Comparison of ENCODE assay signal across 1 cellular context in the genomic region with DNA sequence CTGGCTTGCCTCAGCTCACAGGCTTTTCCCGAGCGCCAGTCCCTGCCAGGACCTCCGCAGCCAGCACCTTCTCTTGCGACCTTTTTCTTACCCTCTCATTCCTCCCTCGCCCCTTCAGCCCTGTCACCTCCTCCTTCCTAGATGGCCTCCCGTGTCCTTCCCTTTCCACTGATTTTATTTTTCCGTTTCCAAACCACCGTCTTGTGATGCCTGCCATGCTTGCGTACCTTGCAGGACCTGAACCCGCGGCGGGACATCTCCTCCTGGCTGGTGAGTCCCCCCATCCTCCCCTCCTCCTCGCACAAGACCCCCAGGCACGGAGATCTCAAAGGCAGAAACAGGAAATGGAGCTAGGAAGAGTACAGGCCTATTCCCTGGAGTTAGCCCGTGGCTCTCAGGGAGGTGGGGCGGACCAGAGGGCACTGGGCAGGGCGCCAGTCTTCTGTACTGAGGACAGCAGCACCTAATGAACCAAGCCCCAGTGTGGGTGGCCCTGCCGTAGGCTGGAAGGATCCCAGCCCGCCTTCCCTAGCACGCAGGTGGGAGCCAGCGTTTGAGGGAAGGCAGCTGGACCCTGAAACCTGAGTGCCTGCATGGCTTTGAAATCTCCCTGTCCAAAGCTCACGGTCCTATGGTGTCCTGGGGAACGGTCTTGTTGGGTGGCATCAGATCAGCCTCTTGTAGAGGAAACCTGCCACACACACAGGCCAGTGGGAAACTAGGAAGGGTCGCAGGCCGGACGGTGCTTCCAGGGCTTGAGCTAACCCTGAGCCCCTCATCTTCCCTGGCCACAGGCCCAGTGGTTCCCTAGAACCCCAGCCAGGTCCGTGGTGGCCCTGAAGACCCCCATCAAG.
TF ChIP-seq lines count a peak whose summit lies in the region.

No MANE protein-coding gene starts in this region.

TF ChIP-seq in HepG2, 621 proteins besides CTCF, POLR2A, EP300 and RAD21 (continued from another document and continues in another):
- TF ChIP-seq ATF4 (CRISPR knock-in tag; IDR thresholded peaks at IDR 0.05) (no peak), MBNL3 (CRISPR knock-in tag; conservative IDR thresholded peaks at IDR 0.05) (no peak), SMARCC2 (IDR thresholded peaks at IDR 0.05) (no peak), ZNF331 (CRISPR knock-in tag; IDR thresholded peaks at IDR 0.05) (peak; percentile 70), ZNF496 (CRISPR knock-in tag; IDR thresholded peaks at IDR 0.05; ENCODE audit: insufficient replicate concordance) (no peak), JUN (CRISPR knock-in tag; IDR thresholded peaks at IDR 0.05) (no peak), RFXAP (CRISPR knock-in tag; IDR thresholded peaks at IDR 0.05; ENCODE audit: borderline replicate concordance) (0 out of 2 replicates have a peak, but pooled peaks have one; percentile 19), ZMYM2 (CRISPR knock-in tag; IDR thresholded peaks at IDR 0.05) (no peak), USF2 (IDR thresholded peaks at IDR 0.05; ENCODE audit: low read depth, low read length) (no peak), USF2 (CRISPR knock-in tag; IDR thresholded peaks at IDR 0.05; ENCODE audit: borderline replicate concordance) (no peak; the same call in 1 of the 2 replicates), ZNF670 (CRISPR knock-in tag; IDR thresholded peaks at IDR 0.05; ENCODE audit: borderline replicate concordance) (no peak), PBX2 (CRISPR knock-in tag; IDR thresholded peaks at IDR 0.05) (no peak), RFX1 (IDR thresholded peaks at IDR 0.05) (no peak), FOSL1 (CRISPR knock-in tag; IDR thresholded peaks at IDR 0.05; ENCODE audit: borderline replicate concordance) (no peak), GRHL1 (CRISPR knock-in tag; conservative IDR thresholded peaks at IDR 0.05) (no peak), SMYD3 (CRISPR knock-in tag; IDR thresholded peaks at IDR 0.05) (0 out of 2 replicates have a peak, but pooled peaks have one; percentile 78), E2F5 (CRISPR knock-in tag; conservative IDR thresholded peaks at IDR 0.05) (no peak), ETV5 (CRISPR knock-in tag; IDR thresholded peaks at IDR 0.05; ENCODE audit: borderline replicate concordance) (peak; percentile 63; the same call in 1 of the 2 replicates), PATZ1 (CRISPR knock-in tag; IDR thresholded peaks at IDR 0.05) (peak; percentile 67), GLI4 (CRISPR knock-in tag; IDR thresholded peaks at IDR 0.05; ENCODE audit: borderline replicate concordance) (peak; percentile 46; the same call in 1 of the 2 replicates), BRD4 (CRISPR knock-in tag; IDR thresholded peaks at IDR 0.05) (peak; percentile 75), ZFP82 (CRISPR knock-in tag; IDR thresholded peaks at IDR 0.05; ENCODE audit: borderline replicate concordance) (no peak), SRSF1 (optimal IDR thresholded peaks at IDR 0.05; ENCODE audit: low read depth, low read length) (peak; percentile 93), ZNF850 (CRISPR knock-in tag; conservative IDR thresholded peaks at IDR 0.05) (no peak), NR2F2 (IDR thresholded peaks at IDR 0.05; ENCODE audit: borderline replicate concordance, low read depth) (peak; percentile 20; the same call in 1 of the 2 replicates), TEF (CRISPR knock-in tag; IDR thresholded peaks at IDR 0.05) (no peak), ISL2 (CRISPR knock-in tag; IDR thresholded peaks at IDR 0.05) (no peak; the same call in none of the 2 replicates)
- TF ChIP-seq, protein P1, sequence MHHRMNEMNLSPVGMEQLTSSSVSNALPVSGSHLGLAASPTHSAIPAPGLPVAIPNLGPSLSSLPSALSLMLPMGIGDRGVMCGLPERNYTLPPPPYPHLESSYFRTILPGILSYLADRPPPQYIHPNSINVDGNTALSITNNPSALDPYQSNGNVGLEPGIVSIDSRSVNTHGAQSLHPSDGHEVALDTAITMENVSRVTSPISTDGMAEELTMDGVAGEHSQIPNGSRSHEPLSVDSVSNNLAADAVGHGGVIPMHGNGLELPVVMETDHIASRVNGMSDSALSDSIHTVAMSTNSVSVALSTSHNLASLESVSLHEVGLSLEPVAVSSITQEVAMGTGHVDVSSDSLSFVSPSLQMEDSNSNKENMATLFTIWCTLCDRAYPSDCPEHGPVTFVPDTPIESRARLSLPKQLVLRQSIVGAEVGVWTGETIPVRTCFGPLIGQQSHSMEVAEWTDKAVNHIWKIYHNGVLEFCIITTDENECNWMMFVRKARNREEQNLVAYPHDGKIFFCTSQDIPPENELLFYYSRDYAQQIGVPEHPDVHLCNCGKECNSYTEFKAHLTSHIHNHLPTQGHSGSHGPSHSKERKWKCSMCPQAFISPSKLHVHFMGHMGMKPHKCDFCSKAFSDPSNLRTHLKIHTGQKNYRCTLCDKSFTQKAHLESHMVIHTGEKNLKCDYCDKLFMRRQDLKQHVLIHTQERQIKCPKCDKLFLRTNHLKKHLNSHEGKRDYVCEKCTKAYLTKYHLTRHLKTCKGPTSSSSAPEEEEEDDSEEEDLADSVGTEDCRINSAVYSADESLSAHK (CRISPR knock-in tag; IDR thresholded peaks at IDR 0.05; ENCODE audit: borderline replicate concordance): no peak
- TF ChIP-seq, protein P2, sequence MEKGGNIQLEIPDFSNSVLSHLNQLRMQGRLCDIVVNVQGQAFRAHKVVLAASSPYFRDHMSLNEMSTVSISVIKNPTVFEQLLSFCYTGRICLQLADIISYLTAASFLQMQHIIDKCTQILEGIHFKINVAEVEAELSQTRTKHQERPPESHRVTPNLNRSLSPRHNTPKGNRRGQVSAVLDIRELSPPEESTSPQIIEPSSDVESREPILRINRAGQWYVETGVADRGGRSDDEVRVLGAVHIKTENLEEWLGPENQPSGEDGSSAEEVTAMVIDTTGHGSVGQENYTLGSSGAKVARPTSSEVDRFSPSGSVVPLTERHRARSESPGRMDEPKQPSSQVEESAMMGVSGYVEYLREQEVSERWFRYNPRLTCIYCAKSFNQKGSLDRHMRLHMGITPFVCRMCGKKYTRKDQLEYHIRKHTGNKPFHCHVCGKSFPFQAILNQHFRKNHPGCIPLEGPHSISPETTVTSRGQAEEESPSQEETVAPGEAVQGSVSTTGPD (CRISPR knock-in tag; IDR thresholded peaks at IDR 0.05): no peak
- TF ChIP-seq, protein P3, sequence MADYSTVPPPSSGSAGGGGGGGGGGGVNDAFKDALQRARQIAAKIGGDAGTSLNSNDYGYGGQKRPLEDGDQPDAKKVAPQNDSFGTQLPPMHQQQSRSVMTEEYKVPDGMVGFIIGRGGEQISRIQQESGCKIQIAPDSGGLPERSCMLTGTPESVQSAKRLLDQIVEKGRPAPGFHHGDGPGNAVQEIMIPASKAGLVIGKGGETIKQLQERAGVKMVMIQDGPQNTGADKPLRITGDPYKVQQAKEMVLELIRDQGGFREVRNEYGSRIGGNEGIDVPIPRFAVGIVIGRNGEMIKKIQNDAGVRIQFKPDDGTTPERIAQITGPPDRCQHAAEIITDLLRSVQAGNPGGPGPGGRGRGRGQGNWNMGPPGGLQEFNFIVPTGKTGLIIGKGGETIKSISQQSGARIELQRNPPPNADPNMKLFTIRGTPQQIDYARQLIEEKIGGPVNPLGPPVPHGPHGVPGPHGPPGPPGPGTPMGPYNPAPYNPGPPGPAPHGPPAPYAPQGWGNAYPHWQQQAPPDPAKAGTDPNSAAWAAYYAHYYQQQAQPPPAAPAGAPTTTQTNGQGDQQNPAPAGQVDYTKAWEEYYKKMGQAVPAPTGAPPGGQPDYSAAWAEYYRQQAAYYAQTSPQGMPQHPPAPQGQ (CRISPR knock-in tag; IDR thresholded peaks at IDR 0.05; ENCODE audit: borderline replicate concordance): 0 out of 2 replicates have a peak, but pooled peaks have one; percentile 27
- TF ChIP-seq, protein P4, sequence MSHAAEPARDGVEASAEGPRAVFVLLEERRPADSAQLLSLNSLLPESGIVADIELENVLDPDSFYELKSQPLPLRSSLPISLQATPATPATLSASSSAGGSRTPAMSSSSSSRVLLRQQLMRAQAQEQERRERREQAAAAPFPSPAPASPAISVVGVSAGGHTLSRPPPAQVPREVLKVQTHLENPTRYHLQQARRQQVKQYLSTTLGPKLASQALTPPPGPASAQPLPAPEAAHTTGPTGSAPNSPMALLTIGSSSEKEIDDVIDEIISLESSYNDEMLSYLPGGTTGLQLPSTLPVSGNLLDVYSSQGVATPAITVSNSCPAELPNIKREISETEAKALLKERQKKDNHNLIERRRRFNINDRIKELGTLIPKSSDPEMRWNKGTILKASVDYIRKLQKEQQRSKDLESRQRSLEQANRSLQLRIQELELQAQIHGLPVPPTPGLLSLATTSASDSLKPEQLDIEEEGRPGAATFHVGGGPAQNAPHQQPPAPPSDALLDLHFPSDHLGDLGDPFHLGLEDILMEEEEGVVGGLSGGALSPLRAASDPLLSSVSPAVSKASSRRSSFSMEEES (CRISPR knock-in tag; IDR thresholded peaks at IDR 0.05): no peak
- TF ChIP-seq, protein P5, sequence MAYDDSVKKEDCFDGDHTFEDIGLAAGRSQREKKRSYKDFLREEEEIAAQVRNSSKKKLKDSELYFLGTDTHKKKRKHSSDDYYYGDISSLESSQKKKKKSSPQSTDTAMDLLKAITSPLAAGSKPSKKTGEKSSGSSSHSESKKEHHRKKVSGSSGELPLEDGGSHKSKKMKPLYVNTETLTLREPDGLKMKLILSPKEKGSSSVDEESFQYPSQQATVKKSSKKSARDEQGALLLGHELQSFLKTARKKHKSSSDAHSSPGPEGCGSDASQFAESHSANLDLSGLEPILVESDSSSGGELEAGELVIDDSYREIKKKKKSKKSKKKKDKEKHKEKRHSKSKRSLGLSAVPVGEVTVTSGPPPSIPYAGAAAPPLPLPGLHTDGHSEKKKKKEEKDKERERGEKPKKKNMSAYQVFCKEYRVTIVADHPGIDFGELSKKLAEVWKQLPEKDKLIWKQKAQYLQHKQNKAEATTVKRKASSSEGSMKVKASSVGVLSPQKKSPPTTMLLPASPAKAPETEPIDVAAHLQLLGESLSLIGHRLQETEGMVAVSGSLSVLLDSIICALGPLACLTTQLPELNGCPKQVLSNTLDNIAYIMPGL (CRISPR knock-in tag; IDR thresholded peaks at IDR 0.05; ENCODE audit: borderline replicate concordance in 1 of 2, low read depth in 1 of 2): peak; percentile 86 to 90
